ENCODE assay signal across 12 cellular contexts in the genomic region with DNA sequence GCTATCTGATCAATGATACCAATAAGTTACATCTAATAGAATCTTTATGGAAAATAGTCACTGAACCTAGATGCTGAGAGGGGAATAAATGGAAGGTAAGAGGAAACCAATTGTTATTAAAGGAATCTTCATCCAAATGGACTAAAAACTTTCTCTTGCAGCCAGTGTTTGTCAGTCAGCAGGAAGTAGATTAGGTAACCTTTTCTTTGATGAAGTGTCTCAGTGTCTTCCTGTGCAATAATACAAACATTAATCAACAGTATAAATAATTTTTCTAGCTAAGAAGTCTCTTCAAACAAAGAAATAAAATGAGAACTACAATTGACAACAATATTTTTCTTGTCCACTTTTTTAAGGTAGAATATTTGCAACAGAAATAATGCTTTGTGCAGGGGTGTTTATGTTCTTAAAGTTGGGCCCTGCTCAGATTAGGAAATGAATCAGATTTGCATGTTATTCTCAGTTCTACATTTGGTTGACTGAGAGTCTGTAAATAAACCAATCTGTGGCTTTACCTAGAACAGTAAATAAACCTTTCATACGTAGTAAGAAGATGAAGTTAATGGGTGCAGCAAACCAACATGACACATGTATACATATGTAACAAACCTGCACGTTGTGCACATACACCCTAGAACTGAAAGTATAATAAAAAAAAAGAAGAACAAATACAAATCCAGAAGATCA.
A peak's percentile ranks its signal among the peaks of the same experiment; 100 is the strongest.
DNase-seq lines count a peak whose midpoint lies in the region; ATAC-seq, FAIRE-seq and TF ChIP-seq lines count a peak whose summit lies in the region.
"Had no signal": no experiment of that assay in that cellular context is flagged by ENCODE, and none has a peak within 500 bp of the region (broad histone marks: within the 10 kb centered on the region; RNA-seq: fewer than 3 reads in every experiment).

No MANE protein-coding gene starts in this region.

- no peak for TF ChIP-seq CTCF in esophagus muscularis mucosa (IDR thresholded peaks at IDR 0.05)

- no peak overlapping the region for H3K4me3 ChIP-seq in esophagus muscularis mucosa
- H3K4me3 ChIP-seq: upper lobe of left lung had no signal

- H3K27ac ChIP-seq in esophagus muscularis mucosa (replicated peaks in 1 of 4), result no peak overlapping the region
- H3K27ac ChIP-seq: upper lobe of left lung had no signal

- TF ChIP-seq POLR2A in GM12892 (IDR thresholded peaks at IDR 0.05; ENCODE audit: low read depth, low read length), result no peak
- TF ChIP-seq POLR2A in esophagus muscularis mucosa (IDR thresholded peaks at IDR 0.05; ENCODE audit: low read depth), result no peak

- no peaks in the 10 kb centered on the region for H3K36me3 ChIP-seq in esophagus muscularis mucosa
- H3K36me3 ChIP-seq: upper lobe of left lung had no signal

- 67% methylated on average over 2 of the region's 2 CpGs for WGBS in esophagus muscularis mucosa

- intact Hi-C loops in esophagus muscularis mucosa (cut with DNase I), result no loop called here

- H3K27me3 ChIP-seq in esophagus muscularis mucosa, result no peaks in the 10 kb centered on the region
- H3K27me3 ChIP-seq: upper lobe of left lung had no signal

- H3K9me3 ChIP-seq in esophagus muscularis mucosa, result no peaks in the 10 kb centered on the region

- peak; percentile 98 for ATAC-seq in GM19452 (IDR thresholded peaks at IDR 0.05; ENCODE audit: unreplicated experiment)
- peak; percentile 98 for ATAC-seq in HG02852 (IDR thresholded peaks at IDR 0.05; ENCODE audit: unreplicated experiment)
- peak; percentile 94 for ATAC-seq in HG03469 (IDR thresholded peaks at IDR 0.05; ENCODE audit: unreplicated experiment)

- no peak for TF ChIP-seq EP300 in esophagus muscularis mucosa (IDR thresholded peaks at IDR 0.05)

- no peak for DNase-seq in GM12892 (ENCODE audit: insufficient read length)
- no peak for DNase-seq in stimulated activated CD4-positive, alpha-beta T cell treated with anti-CD3 and anti-CD28 coated beads, Interleukin-15, amount 100 ng/mL, for 24 hours
- DNase-seq in AG08395 (ENCODE audit: low spot score), result no peak
- no peak for DNase-seq in NCI-H1092 (lab: John Stamatoyannopoulos, UW)
- DNase-seq in esophagus muscularis mucosa (ENCODE audit: extremely low spot score), result no peak
- DNase-seq: NCI-H774, retina, upper lobe of left lung had no signal

- peak; percentile 78 for FAIRE-seq in GM12892 (lab: Jason Lieb, UNC)
- FAIRE-seq: endometrium had no signal

- H3K4me1 ChIP-seq in esophagus muscularis mucosa, result no peaks in the 10 kb centered on the region
- H3K4me1 ChIP-seq: upper lobe of left lung had no signal
